35 cellular contexts compared by ENCODE assay signal in the genomic region with DNA sequence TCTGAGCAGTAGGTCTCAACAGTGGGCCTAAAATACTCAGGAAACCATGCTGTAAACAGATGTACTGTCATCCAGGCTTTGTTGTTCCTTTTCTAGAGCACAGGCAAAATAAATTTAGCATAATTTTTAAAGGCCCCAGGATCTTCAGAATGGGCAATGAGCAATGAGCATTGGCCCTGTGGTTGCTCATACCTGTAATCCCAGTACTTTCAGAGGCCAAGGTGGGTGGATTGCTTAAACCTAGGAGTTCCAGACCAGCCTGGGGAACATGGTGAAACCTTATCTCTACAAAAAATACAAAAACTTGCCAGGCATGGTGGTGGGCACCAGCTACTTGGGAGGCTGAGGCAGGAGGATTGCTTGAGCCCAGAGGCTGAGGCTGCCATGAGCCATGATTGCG.
"Had no signal": no experiment of that assay in that cellular context is flagged by ENCODE, and none has a peak within 500 bp of the region (broad histone marks: within the 10 kb centered on the region; RNA-seq: fewer than 3 reads in every experiment).

No MANE protein-coding gene starts in this region.

- H3K4me1 ChIP-seq: ascending aorta had no signal

- H3K27me3 ChIP-seq: ascending aorta, cardiac muscle cell had no signal

- ATAC-seq: activated CD8-positive, alpha-beta T cell treated with anti-CD3 and anti-CD28 coated beads for 36 hours; activated naive CD8-positive, alpha-beta T cell treated with anti-CD3 and anti-CD28 coated beads, Interleukin-2, amount 50 U/mL, for 24 hours had no signal

- H3K27me3 Mint-ChIP-seq: activated B cell treated with CpG ODN at 0.5 μM for 24 hours; activated CD4-positive, alpha-beta memory T cell treated with anti-CD3 and anti-CD28 coated beads for 36 hours; activated CD8-positive, alpha-beta T cell treated with anti-CD3 and anti-CD28 coated beads for 36 hours; activated naive CD8-positive, alpha-beta T cell; activated naive CD8-positive, alpha-beta T cell treated with anti-CD3 and anti-CD28 coated beads, Interleukin-2, amount 10 ng/mL, durations not matched to agents 7 days and 5 days; activated naive CD8-positive, alpha-beta T cell treated with anti-CD3 and anti-CD28 coated beads, Interleukin-2, amount 50 U/mL, for 24 hours; activated T-cell treated with anti-CD3 and anti-CD28 coated beads, Interleukin-2, amount 50 U/mL, for 24 hours; brain; central memory CD8-positive, alpha-beta T cell had no signal

- H3K27ac ChIP-seq: ascending aorta, cardiac muscle cell, VCaP had no signal

- H3K9me3 ChIP-seq: ascending aorta had no signal

- H3K4me3 Mint-ChIP-seq: activated B cell treated with CpG ODN at 0.5 μM for 24 hours; activated CD4-positive, alpha-beta memory T cell treated with anti-CD3 and anti-CD28 coated beads for 36 hours; activated CD8-positive, alpha-beta T cell treated with anti-CD3 and anti-CD28 coated beads for 36 hours; activated naive CD4-positive, alpha-beta T cell treated with anti-CD3 and anti-CD28 coated beads for 36 hours; activated naive CD8-positive, alpha-beta T cell; activated naive CD8-positive, alpha-beta T cell treated with anti-CD3 and anti-CD28 coated beads, Interleukin-2, amount 10 ng/mL, durations not matched to agents 7 days and 5 days; activated naive CD8-positive, alpha-beta T cell treated with anti-CD3 and anti-CD28 coated beads, Interleukin-2, amount 50 U/mL, for 24 hours; activated T-cell treated with anti-CD3 and anti-CD28 coated beads, Interleukin-2, amount 50 U/mL, for 24 hours; activated T-helper 1 cell treated with anti-CD3 and anti-CD28 coated beads, Interleukin-12 subunit alpha, Interleukin-12 subunit beta, Interleukin-2, Interleukin-4 antibody, amounts not matched to agents 30 ng/mL and 10 ng/mL and 1 ng/mL, durations not matched to agents 14 hours and 24 hours and 36 hours; brain; central memory CD8-positive, alpha-beta T cell; T-helper 1 cell treated with Interleukin-12 subunit alpha and Interleukin-12 subunit beta and Interleukin-4 antibody, amounts not matched to agents 30 μg/mL and 1 μg/mL, for 36 hours; T-helper 2 cell treated with Interferon-gamma antibody and Interleukin-4, amounts not matched to agents 5 μg/mL and 100 μg/mL, for 36 hours had no signal

- H3K4me3 ChIP-seq: ascending aorta, cardiac muscle cell had no signal

- DNase-seq: activated B cell treated with CpG ODN at 0.5 μM for 24 hours; activated CD4-positive, alpha-beta memory T cell treated with anti-CD3 and anti-CD28 coated beads for 36 hours; activated CD4-positive, alpha-beta T cell treated with anti-CD3 and anti-CD28 coated beads for 48 hours; activated CD4-positive, alpha-beta T cell treated with anti-CD3 and anti-CD28 coated beads, Interleukin-2, amount 50 U/mL, for 1 hour; activated CD4-positive, alpha-beta T cell treated with anti-CD3 and anti-CD28 coated beads, Interleukin-2, amount 50 U/mL, for 4 hours; activated CD4-positive, CD25-positive, alpha-beta regulatory T cell treated with anti-CD3 and anti-CD28 coated beads, Interleukin-2, amount 50 U/mL, for 72 hours; activated CD8-positive, alpha-beta memory T cell treated with anti-CD3 and anti-CD28 coated beads, Interleukin-2, amount 50 U/mL, for 4 hours; activated CD8-positive, alpha-beta T cell treated with anti-CD3 and anti-CD28 coated beads for 36 hours; activated effector memory CD4-positive, alpha-beta T cell treated with Interleukin-2 at 50 U/mL for 16 hours; activated gamma-delta T cell; activated naive CD4-positive, alpha-beta T cell treated with anti-CD3 and anti-CD28 coated beads for 36 hours; activated naive CD4-positive, alpha-beta T cell treated with anti-CD3 and anti-CD28 coated beads, Interleukin-2, amount 50 U/mL, for 16 hours; activated naive CD8-positive, alpha-beta T cell treated with anti-CD3 and anti-CD28 coated beads, Interleukin-2, amount 10 ng/mL, durations not matched to agents 7 days and 5 days; activated naive CD8-positive, alpha-beta T cell treated with anti-CD3 and anti-CD28 coated beads, Interleukin-2, amount 50 U/mL, for 24 hours; activated T-cell treated with anti-CD3 and anti-CD28 coated beads for 4 hours; activated T-cell treated with anti-CD3 and anti-CD28 coated beads, Interleukin-2, amount 50 U/mL, for 24 hours; activated T-cell treated with anti-CD3 and anti-CD28 coated beads, Interleukin-2, amount 50 U/mL, for 48 hours; amygdala; anterior cingulate cortex; caudate nucleus; cerebellar nuclear complex; SW 1271; T-helper 1 cell; T-helper 2 cell; T-helper 9 cell had no signal

- H3K9me3 Mint-ChIP-seq: activated B cell treated with CpG ODN at 0.5 μM for 24 hours; activated CD4-positive, alpha-beta memory T cell treated with anti-CD3 and anti-CD28 coated beads for 36 hours; activated CD8-positive, alpha-beta T cell treated with anti-CD3 and anti-CD28 coated beads for 36 hours; activated naive CD4-positive, alpha-beta T cell treated with anti-CD3 and anti-CD28 coated beads for 36 hours; activated naive CD8-positive, alpha-beta T cell treated with anti-CD3 and anti-CD28 coated beads, Interleukin-2, amount 10 ng/mL, durations not matched to agents 7 days and 5 days; activated naive CD8-positive, alpha-beta T cell treated with anti-CD3 and anti-CD28 coated beads, Interleukin-2, amount 50 U/mL, for 24 hours; activated T-cell treated with anti-CD3 and anti-CD28 coated beads, Interleukin-2, amount 50 U/mL, for 24 hours; activated T-helper 1 cell treated with anti-CD3 and anti-CD28 coated beads, Interleukin-12 subunit alpha, Interleukin-12 subunit beta, Interleukin-2, Interleukin-4 antibody, amounts not matched to agents 30 ng/mL and 10 ng/mL and 1 ng/mL, durations not matched to agents 14 hours and 24 hours and 36 hours; activated T-helper 2 cell treated with anti-CD3 and anti-CD28 coated beads, Interferon-gamma antibody, Interleukin-2, Interleukin-4, amounts not matched to agents 10 μg/mL and 5 μg/mL and 100 μg/mL, durations not matched to agents 14 hours and 24 hours and 36 hours; central memory CD8-positive, alpha-beta T cell; T-helper 1 cell treated with Interleukin-12 subunit alpha and Interleukin-12 subunit beta and Interleukin-4 antibody, amounts not matched to agents 30 μg/mL and 1 μg/mL, for 36 hours; T-helper 2 cell treated with Interferon-gamma antibody and Interleukin-4, amounts not matched to agents 5 μg/mL and 100 μg/mL, for 36 hours had no signal

- H3K4me1 Mint-ChIP-seq: activated naive CD8-positive, alpha-beta T cell treated with anti-CD3 and anti-CD28 coated beads, Interleukin-2, amount 50 U/mL, for 24 hours; brain had no signal

- H3K27ac Mint-ChIP-seq: activated B cell treated with CpG ODN at 0.5 μM for 24 hours; activated CD8-positive, alpha-beta T cell treated with anti-CD3 and anti-CD28 coated beads for 36 hours; activated naive CD4-positive, alpha-beta T cell treated with anti-CD3 and anti-CD28 coated beads for 36 hours; activated naive CD8-positive, alpha-beta T cell treated with anti-CD3 and anti-CD28 coated beads, Interleukin-2, amount 10 ng/mL, durations not matched to agents 7 days and 5 days; activated naive CD8-positive, alpha-beta T cell treated with anti-CD3 and anti-CD28 coated beads, Interleukin-2, amount 50 U/mL, for 24 hours; activated T-helper 1 cell treated with anti-CD3 and anti-CD28 coated beads, Interleukin-12 subunit alpha, Interleukin-12 subunit beta, Interleukin-2, Interleukin-4 antibody, amounts not matched to agents 30 ng/mL and 10 ng/mL and 1 ng/mL, durations not matched to agents 14 hours and 24 hours and 36 hours; activated T-helper 2 cell treated with anti-CD3 and anti-CD28 coated beads, Interferon-gamma antibody, Interleukin-2, Interleukin-4, amounts not matched to agents 10 μg/mL and 5 μg/mL and 100 μg/mL, durations not matched to agents 14 hours and 24 hours and 36 hours; brain; T-helper 1 cell treated with Interleukin-12 subunit alpha and Interleukin-12 subunit beta and Interleukin-4 antibody, amounts not matched to agents 30 μg/mL and 1 μg/mL, for 36 hours; T-helper 2 cell treated with Interferon-gamma antibody and Interleukin-4, amounts not matched to agents 5 μg/mL and 100 μg/mL, for 36 hours had no signal
